25 cellular contexts compared by ENCODE assay signal in genomic region chr10:13066527-13066926, GRCh38.
"Had no signal": no experiment of that assay in that cellular context is flagged by ENCODE, and none has a peak within 500 bp of the region (broad histone marks: within the 10 kb centered on the region; RNA-seq: fewer than 3 reads in every experiment).

No MANE protein-coding gene starts in this region.

- H3K36me3 ChIP-seq: esophagus muscularis mucosa, gastrocnemius medialis, heart right ventricle, left ventricle myocardium inferior, pancreas, suprapubic skin, thyroid gland, uterus had no signal

- ATAC-seq: gastrocnemius medialis; heart right ventricle; left cardiac atrium; pancreas; right cardiac atrium; stimulated activated effector memory CD8-positive, alpha-beta T cell treated with anti-CD3 and anti-CD28 coated beads, Interleukin-12 subunit alpha, Interleukin-12 subunit beta, amount 100 ng/mL, for 72 hours; stimulated activated naive CD8-positive, alpha-beta T cell treated with anti-CD3 and anti-CD28 coated beads, Interleukin-15, Interleukin-2, amounts not matched to agents 100 U/mL and 50 U/mL, for 24 hours had no signal

- H3K9me3 ChIP-seq: esophagus muscularis mucosa, gastrocnemius medialis, left ventricle myocardium inferior, pancreas, suprapubic skin, thyroid gland, uterus had no signal

- H3K4me1 ChIP-seq: esophagus muscularis mucosa, gastrocnemius medialis, heart right ventricle, left ventricle myocardium inferior, pancreas, thyroid gland, uterus had no signal

- H3K27ac ChIP-seq: coronary artery, esophagus muscularis mucosa, gastrocnemius medialis, heart right ventricle, left ventricle myocardium inferior, pancreas, suprapubic skin, thyroid gland, uterus had no signal

- DNase-seq: effector CD4-positive, alpha-beta T cell; gastrocnemius medialis; heart right ventricle; hypothalamus; immature natural killer cell; kidney; left cardiac atrium; left ventricle myocardium inferior; mesendoderm; naive B cell; occipital lobe; pancreas; right cardiac atrium; small intestine; stimulated activated CD4-positive, alpha-beta T cell treated with anti-CD3 and anti-CD28 coated beads, Interleukin-12 subunit alpha, Interleukin-12 subunit beta, amount 100 ng/mL, for 4 hours; stimulated activated CD4-positive, alpha-beta T cell treated with anti-CD3 and anti-CD28 coated beads, Interleukin-2, amount 100 ng/mL, for 48 hours; stimulated activated CD8-positive, alpha-beta memory T cell treated with anti-CD3 and anti-CD28 coated beads, Interleukin-4, amount 100 ng/mL, for 48 hours; stimulated activated naive CD8-positive, alpha-beta T cell treated with anti-CD3 and anti-CD28 coated beads, Interleukin-15, Interleukin-2, amounts not matched to agents 100 U/mL and 50 U/mL, for 24 hours; thyroid gland; uterus had no signal

- FAIRE-seq: kidney, pancreas, small intestine had no signal

- H3K27me3 ChIP-seq: esophagus muscularis mucosa, gastrocnemius medialis, pancreas, suprapubic skin, thyroid gland, uterus had no signal

- H3K4me3 ChIP-seq: coronary artery, esophagus muscularis mucosa, gastrocnemius medialis, heart right ventricle, left ventricle myocardium inferior, lung, pancreas, suprapubic skin, thyroid gland, uterus had no signal
